ENCODE assay signal across 22 cellular contexts in the genomic region with DNA sequence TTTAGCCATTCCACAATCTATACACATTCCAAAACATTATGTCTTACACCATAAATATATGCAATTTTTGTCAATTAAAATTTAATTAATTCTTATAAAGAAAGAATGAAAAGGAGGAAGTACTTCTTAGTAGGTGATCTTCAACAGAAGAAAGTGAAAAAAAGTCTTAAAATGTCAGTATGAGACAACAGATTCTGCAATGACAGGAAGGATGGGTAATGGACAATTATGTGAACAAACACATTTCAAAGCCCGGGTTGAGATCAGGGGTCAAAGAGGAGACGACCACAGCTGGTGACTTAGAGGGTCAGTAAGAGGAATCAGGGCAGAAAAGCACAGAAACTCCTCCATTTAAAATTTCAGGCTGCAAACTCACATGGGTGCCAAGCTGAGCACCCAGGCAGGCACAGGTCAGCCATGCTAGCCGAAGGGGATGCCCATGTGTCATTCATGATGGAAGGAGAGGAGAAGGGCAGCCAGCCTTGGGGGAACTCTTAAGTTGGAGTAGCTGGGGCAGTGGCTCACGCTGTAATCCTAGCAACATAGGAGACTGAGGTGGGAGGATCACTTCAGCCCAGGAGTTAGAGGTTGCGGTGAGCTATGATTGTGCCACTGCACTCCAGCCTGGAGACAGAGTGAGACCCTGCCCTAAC. TPM values are rescaled to one million over a fixed set of nuclear protein-coding genes. Genes with fewer than 3 reads are reported as not detected.
"Had no signal": no experiment of that assay in that cellular context is flagged by ENCODE, and none has a peak within 500 bp of the region (broad histone marks: within the 10 kb centered on the region; RNA-seq: fewer than 3 reads in every experiment).

No MANE protein-coding gene starts in this region.

- H3K9me3 ChIP-seq: adrenal gland, ascending aorta, esophagus squamous epithelium, gastrocnemius medialis, prostate gland had no signal

- H3K4me1 ChIP-seq: adrenal gland, ascending aorta, prostate gland had no signal

- H3K36me3 Mint-ChIP-seq: activated naive CD8-positive, alpha-beta T cell; natural killer cell; stimulated activated effector memory CD8-positive, alpha-beta T cell treated with anti-CD3 and anti-CD28 coated beads, Interleukin-12 subunit alpha, Interleukin-12 subunit beta, amount 100 ng/mL, for 72 hours had no signal

- H3K4me3 ChIP-seq: adrenal gland, ascending aorta, dorsolateral prefrontal cortex, esophagus squamous epithelium, gastrocnemius medialis, prostate gland had no signal

- H3K27ac Mint-ChIP-seq: activated B cell treated with CpG ODN at 0.5 μM for 24 hours; activated naive CD8-positive, alpha-beta T cell; activated T-helper 2 cell treated with anti-CD3 and anti-CD28 coated beads, Interferon-gamma antibody, Interleukin-2, Interleukin-4, amounts not matched to agents 10 μg/mL and 5 μg/mL and 100 μg/mL, durations not matched to agents 14 hours and 24 hours and 36 hours; natural killer cell; stimulated activated effector memory CD8-positive, alpha-beta T cell treated with anti-CD3 and anti-CD28 coated beads, Interleukin-12 subunit alpha, Interleukin-12 subunit beta, amount 100 ng/mL, for 72 hours had no signal

- H3K27ac ChIP-seq: adrenal gland, ascending aorta, brain microvascular endothelial cell, dorsolateral prefrontal cortex, esophagus squamous epithelium, gastrocnemius medialis, prostate gland had no signal

- H3K4me3 Mint-ChIP-seq: activated B cell treated with CpG ODN at 0.5 μM for 24 hours; activated naive CD8-positive, alpha-beta T cell; natural killer cell; stimulated activated effector memory CD8-positive, alpha-beta T cell treated with anti-CD3 and anti-CD28 coated beads, Interleukin-12 subunit alpha, Interleukin-12 subunit beta, amount 100 ng/mL, for 72 hours had no signal

- H3K27me3 ChIP-seq: ascending aorta had no signal

- H3K9me3 Mint-ChIP-seq: activated B cell treated with CpG ODN at 0.5 μM for 24 hours; activated T-helper 2 cell treated with anti-CD3 and anti-CD28 coated beads, Interferon-gamma antibody, Interleukin-2, Interleukin-4, amounts not matched to agents 10 μg/mL and 5 μg/mL and 100 μg/mL, durations not matched to agents 14 hours and 24 hours and 36 hours; natural killer cell; stimulated activated effector memory CD8-positive, alpha-beta T cell treated with anti-CD3 and anti-CD28 coated beads, Interleukin-12 subunit alpha, Interleukin-12 subunit beta, amount 100 ng/mL, for 72 hours had no signal

- ATAC-seq: gastrocnemius medialis; natural killer cell; stimulated activated effector memory CD8-positive, alpha-beta T cell treated with anti-CD3 and anti-CD28 coated beads, Interleukin-12 subunit alpha, Interleukin-12 subunit beta, amount 100 ng/mL, for 72 hours had no signal

- H3K36me3 ChIP-seq: adrenal gland, ascending aorta, brain microvascular endothelial cell, esophagus squamous epithelium, gastrocnemius medialis, prostate gland had no signal

- DNase-seq: activated B cell treated with CpG ODN at 0.5 μM for 24 hours; activated CD4-positive, alpha-beta T cell treated with anti-CD3 and anti-CD28 coated beads for 4 hours; activated CD4-positive, alpha-beta T cell treated with anti-CD3 and anti-CD28 coated beads, Interleukin-2, amount 50 U/mL, for 48 hours; activated naive CD4-positive, alpha-beta T cell; brain microvascular endothelial cell; central memory CD4-positive, alpha-beta T cell; dorsolateral prefrontal cortex; esophagus squamous epithelium; hippocampal formation; midbrain; stimulated activated CD4-positive, alpha-beta T cell treated with anti-CD3 and anti-CD28 coated beads, Interleukin-12 subunit alpha, Interleukin-12 subunit beta, amount 100 ng/mL, for 4 hours; T-helper 1 cell; trophoblast cell had no signal

RNA-seq across cellular contexts. Expression of gene VSX1, which starts 11.0 kb away (rescaled TPM):
- total RNA-seq: activated B cell treated with CpG ODN at 0.5 μM for 24 hours; activated T-helper 2 cell treated with anti-CD3 and anti-CD28 coated beads, Interferon-gamma antibody, Interleukin-2, Interleukin-4, amounts not matched to agents 10 μg/mL and 5 μg/mL and 100 μg/mL, durations not matched to agents 14 hours and 24 hours and 36 hours; ascending aorta; esophagus squamous epithelium; natural killer cell; osteocyte; prostate gland had no signal
